In genomic region chr5:25553082-25553481, GRCh38 we compare ENCODE assay signal across 31 cellular contexts.
"Had no signal": no experiment of that assay in that cellular context is flagged by ENCODE, and none has a peak within 500 bp of the region (broad histone marks: within the 10 kb centered on the region; RNA-seq: fewer than 3 reads in every experiment).

No MANE protein-coding gene starts in this region.

- H3K36me3 ChIP-seq: brain microvascular endothelial cell, esophagus muscularis mucosa, gastrocnemius medialis, heart left ventricle had no signal

- DNase-seq: activated CD4-positive, alpha-beta memory T cell treated with anti-CD3 and anti-CD28 coated beads for 36 hours; activated CD4-positive, alpha-beta T cell treated with anti-CD3 and anti-CD28 coated beads for 36 hours; activated CD4-positive, alpha-beta T cell treated with anti-CD3 and anti-CD28 coated beads, Interleukin-2, amount 10 ng/mL, durations not matched to agents 24 days and 14 days; activated CD4-positive, CD25-positive, alpha-beta regulatory T cell; activated CD4-positive, CD25-positive, alpha-beta regulatory T cell treated with anti-CD3 and anti-CD28 coated beads, Interleukin-2, amount 50 U/mL, for 72 hours; activated CD8-positive, alpha-beta memory T cell treated with anti-CD3 and anti-CD28 coated beads, Interleukin-2, amount 10 ng/mL, durations not matched to agents 7 days and 5 days; activated CD8-positive, alpha-beta memory T cell treated with anti-CD3 and anti-CD28 coated beads, Interleukin-2, amount 50 U/mL, for 4 hours; activated CD8-positive, alpha-beta T cell treated with anti-CD3 and anti-CD28 coated beads, Interleukin-2, amount 10 ng/mL, durations not matched to agents 7 days and 5 days; activated effector memory CD4-positive, alpha-beta T cell treated with anti-CD3 and anti-CD28 coated beads, Interleukin-2, amount 50 U/mL, for 16 hours; activated naive CD4-positive, alpha-beta T cell treated with anti-CD3 and anti-CD28 coated beads, Interleukin-2, amount 10 ng/mL, durations not matched to agents 7 days and 5 days; activated naive CD8-positive, alpha-beta T cell treated with anti-CD3 and anti-CD28 coated beads, Interleukin-2, amount 10 ng/mL, durations not matched to agents 7 days and 5 days; activated T-cell treated with anti-CD3 and anti-CD28 coated beads, Interleukin-2, amount 50 U/mL, for 1 hour; activated T-cell treated with anti-CD3 and anti-CD28 coated beads, Interleukin-2, amount 50 U/mL, for 48 hours; amniotic stem cell; anterior cingulate cortex; brain microvascular endothelial cell; cortex of kidney; dermis blood vessel endothelial cell; effector CD4-positive, alpha-beta T cell; effector memory CD8-positive, alpha-beta T cell; erythroblast; foreskin keratinocyte; gastrocnemius medialis; glutamatergic neuron; heart left ventricle; T-helper 2 cell had no signal

- H3K4me1 Mint-ChIP-seq: activated CD4-positive, alpha-beta T cell treated with anti-CD3 and anti-CD28 coated beads for 36 hours; activated CD4-positive, alpha-beta T cell treated with anti-CD3 and anti-CD28 coated beads, Interleukin-2, amount 10 ng/mL, durations not matched to agents 24 days and 14 days; activated CD8-positive, alpha-beta memory T cell treated with anti-CD3 and anti-CD28 coated beads, Interleukin-2, amount 10 ng/mL, durations not matched to agents 7 days and 5 days; activated naive CD4-positive, alpha-beta T cell treated with anti-CD3 and anti-CD28 coated beads, Interleukin-2, amount 10 ng/mL, durations not matched to agents 7 days and 5 days; activated naive CD8-positive, alpha-beta T cell treated with anti-CD3 and anti-CD28 coated beads, Interleukin-2, amount 10 ng/mL, durations not matched to agents 7 days and 5 days; central memory CD8-positive, alpha-beta T cell had no signal

- H3K4me3 ChIP-seq: esophagus muscularis mucosa, gastrocnemius medialis, heart left ventricle had no signal

- ATAC-seq: activated CD4-positive, alpha-beta T cell treated with anti-CD3 and anti-CD28 coated beads for 36 hours; activated CD8-positive, alpha-beta memory T cell treated with anti-CD3 and anti-CD28 coated beads, Interleukin-2, amount 10 ng/mL, durations not matched to agents 7 days and 5 days; activated CD8-positive, alpha-beta T cell treated with anti-CD3 and anti-CD28 coated beads, Interleukin-2, amount 10 ng/mL, durations not matched to agents 7 days and 5 days; activated naive CD4-positive, alpha-beta T cell treated with anti-CD3 and anti-CD28 coated beads, Interleukin-2, amount 50 U/mL, for 72 hours; effector memory CD8-positive, alpha-beta T cell; foreskin keratinocyte; gastrocnemius medialis; heart left ventricle had no signal

- H3K4me3 Mint-ChIP-seq: activated CD4-positive, alpha-beta memory T cell treated with anti-CD3 and anti-CD28 coated beads for 36 hours; activated CD4-positive, alpha-beta T cell treated with anti-CD3 and anti-CD28 coated beads for 36 hours; activated CD4-positive, alpha-beta T cell treated with anti-CD3 and anti-CD28 coated beads, Interleukin-2, amount 10 ng/mL, durations not matched to agents 24 days and 14 days; activated CD8-positive, alpha-beta memory T cell treated with anti-CD3 and anti-CD28 coated beads, Interleukin-2, amount 10 ng/mL, durations not matched to agents 7 days and 5 days; activated CD8-positive, alpha-beta T cell treated with anti-CD3 and anti-CD28 coated beads, Interleukin-2, amount 10 ng/mL, durations not matched to agents 7 days and 5 days; activated naive CD4-positive, alpha-beta T cell treated with anti-CD3 and anti-CD28 coated beads, Interleukin-2, amount 10 ng/mL, durations not matched to agents 7 days and 5 days; activated naive CD8-positive, alpha-beta T cell treated with anti-CD3 and anti-CD28 coated beads, Interleukin-2, amount 10 ng/mL, durations not matched to agents 7 days and 5 days; activated T-helper 1 cell treated with anti-CD3 and anti-CD28 coated beads, Interleukin-12 subunit alpha, Interleukin-12 subunit beta, Interleukin-2, Interleukin-4 antibody, amounts not matched to agents 30 ng/mL and 10 ng/mL and 1 ng/mL, durations not matched to agents 14 hours and 24 hours and 36 hours; central memory CD8-positive, alpha-beta T cell; effector memory CD8-positive, alpha-beta T cell had no signal

- H3K4me1 ChIP-seq: esophagus muscularis mucosa, foreskin keratinocyte, gastrocnemius medialis, heart left ventricle had no signal

- H3K27me3 ChIP-seq: brain microvascular endothelial cell, esophagus muscularis mucosa, foreskin keratinocyte, gastrocnemius medialis, heart left ventricle had no signal

- H3K36me3 Mint-ChIP-seq: activated CD4-positive, alpha-beta memory T cell treated with anti-CD3 and anti-CD28 coated beads for 36 hours; activated CD8-positive, alpha-beta memory T cell treated with anti-CD3 and anti-CD28 coated beads, Interleukin-2, amount 10 ng/mL, durations not matched to agents 7 days and 5 days; activated naive CD4-positive, alpha-beta T cell treated with anti-CD3 and anti-CD28 coated beads, Interleukin-2, amount 10 ng/mL, durations not matched to agents 7 days and 5 days; activated naive CD4-positive, alpha-beta T cell treated with anti-CD3 and anti-CD28 coated beads, Interleukin-2, amount 50 U/mL, for 72 hours; activated naive CD8-positive, alpha-beta T cell treated with anti-CD3 and anti-CD28 coated beads, Interleukin-2, amount 10 ng/mL, durations not matched to agents 7 days and 5 days had no signal

- H3K9me3 Mint-ChIP-seq: activated CD4-positive, alpha-beta T cell treated with anti-CD3 and anti-CD28 coated beads, Interleukin-2, amount 10 ng/mL, durations not matched to agents 24 days and 14 days; activated T-helper 1 cell treated with anti-CD3 and anti-CD28 coated beads, Interleukin-12 subunit alpha, Interleukin-12 subunit beta, Interleukin-2, Interleukin-4 antibody, amounts not matched to agents 30 ng/mL and 10 ng/mL and 1 ng/mL, durations not matched to agents 14 hours and 24 hours and 36 hours had no signal

- H3K27me3 Mint-ChIP-seq: activated CD4-positive, alpha-beta memory T cell treated with anti-CD3 and anti-CD28 coated beads for 36 hours; activated CD4-positive, alpha-beta T cell treated with anti-CD3 and anti-CD28 coated beads for 36 hours; activated CD4-positive, alpha-beta T cell treated with anti-CD3 and anti-CD28 coated beads, Interleukin-2, amount 10 ng/mL, durations not matched to agents 24 days and 14 days; activated CD8-positive, alpha-beta memory T cell treated with anti-CD3 and anti-CD28 coated beads, Interleukin-2, amount 10 ng/mL, durations not matched to agents 7 days and 5 days; activated naive CD4-positive, alpha-beta T cell treated with anti-CD3 and anti-CD28 coated beads, Interleukin-2, amount 10 ng/mL, durations not matched to agents 7 days and 5 days; activated naive CD8-positive, alpha-beta T cell treated with anti-CD3 and anti-CD28 coated beads, Interleukin-2, amount 10 ng/mL, durations not matched to agents 7 days and 5 days; central memory CD8-positive, alpha-beta T cell; effector memory CD8-positive, alpha-beta T cell had no signal

- H3K27ac ChIP-seq: brain microvascular endothelial cell, esophagus muscularis mucosa, foreskin keratinocyte, gastrocnemius medialis, heart left ventricle had no signal

- H3K27ac Mint-ChIP-seq: activated CD4-positive, alpha-beta memory T cell treated with anti-CD3 and anti-CD28 coated beads for 36 hours; activated CD4-positive, alpha-beta T cell treated with anti-CD3 and anti-CD28 coated beads for 36 hours; activated CD4-positive, alpha-beta T cell treated with anti-CD3 and anti-CD28 coated beads, Interleukin-2, amount 10 ng/mL, durations not matched to agents 24 days and 14 days; activated CD8-positive, alpha-beta memory T cell treated with anti-CD3 and anti-CD28 coated beads, Interleukin-2, amount 10 ng/mL, durations not matched to agents 7 days and 5 days; activated CD8-positive, alpha-beta T cell treated with anti-CD3 and anti-CD28 coated beads, Interleukin-2, amount 10 ng/mL, durations not matched to agents 7 days and 5 days; activated naive CD4-positive, alpha-beta T cell treated with anti-CD3 and anti-CD28 coated beads, Interleukin-2, amount 10 ng/mL, durations not matched to agents 7 days and 5 days; activated naive CD4-positive, alpha-beta T cell treated with anti-CD3 and anti-CD28 coated beads, Interleukin-2, amount 50 U/mL, for 72 hours; activated naive CD8-positive, alpha-beta T cell treated with anti-CD3 and anti-CD28 coated beads, Interleukin-2, amount 10 ng/mL, durations not matched to agents 7 days and 5 days; activated T-helper 1 cell treated with anti-CD3 and anti-CD28 coated beads, Interleukin-12 subunit alpha, Interleukin-12 subunit beta, Interleukin-2, Interleukin-4 antibody, amounts not matched to agents 30 ng/mL and 10 ng/mL and 1 ng/mL, durations not matched to agents 14 hours and 24 hours and 36 hours; activated T-helper 2 cell treated with anti-CD3 and anti-CD28 coated beads, Interferon-gamma antibody, Interleukin-2, Interleukin-4, amounts not matched to agents 10 μg/mL and 5 μg/mL and 100 μg/mL, durations not matched to agents 14 hours and 24 hours and 36 hours; effector memory CD8-positive, alpha-beta T cell had no signal

- H3K9me3 ChIP-seq: esophagus muscularis mucosa, gastrocnemius medialis had no signal
